In the genomic region with DNA sequence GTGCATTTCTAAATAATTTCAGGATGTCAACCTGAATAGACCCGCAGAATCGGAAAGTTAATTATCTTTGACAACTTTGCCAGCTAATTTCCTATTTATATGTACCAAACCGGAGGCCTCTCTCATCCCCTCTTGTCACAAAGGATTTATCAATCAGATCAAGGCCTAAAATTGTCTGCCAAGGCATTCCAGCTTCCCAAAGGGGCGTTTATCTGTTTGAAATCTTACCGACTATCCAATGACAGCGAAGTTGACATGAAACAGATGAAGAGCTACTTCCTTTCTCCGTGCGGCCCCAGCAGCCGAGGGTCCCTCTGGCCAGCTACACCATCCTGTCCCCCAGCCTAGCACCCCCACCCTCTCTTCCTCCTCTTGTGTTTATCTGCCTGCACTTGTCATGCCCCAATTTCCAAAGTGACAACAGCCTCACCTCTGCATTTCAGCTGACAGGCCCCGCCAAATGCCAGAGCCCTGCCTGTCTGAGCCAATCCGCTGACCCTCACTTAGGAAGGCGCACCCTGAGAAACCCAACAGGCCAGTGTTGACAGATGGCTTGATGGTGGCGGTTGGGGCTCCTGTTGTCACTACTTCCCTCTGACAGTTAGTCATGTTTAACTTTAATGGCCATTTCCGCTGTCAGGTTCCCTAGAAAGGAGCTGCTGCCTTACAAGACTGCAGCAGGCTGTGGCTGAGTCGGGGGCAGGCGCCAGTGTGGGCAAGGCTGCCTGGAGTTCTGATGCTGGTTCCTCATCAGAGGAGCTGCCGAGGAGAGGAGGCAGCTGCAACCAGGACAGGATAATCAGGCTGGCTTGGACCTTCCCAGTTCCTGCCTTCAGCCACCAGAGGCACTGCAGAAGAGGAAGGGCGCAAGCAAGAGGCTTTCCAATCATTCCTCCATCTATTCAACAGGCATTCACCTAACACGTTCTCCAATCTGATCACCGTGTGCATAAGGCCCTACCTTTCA, we compare ENCODE assay signal across 9 cellular contexts.
DNase-seq lines count a peak whose midpoint lies in the region; ATAC-seq, FAIRE-seq and TF ChIP-seq lines count a peak whose summit lies in the region.
"Had no signal": no experiment of that assay in that cellular context is flagged by ENCODE, and none has a peak within 500 bp of the region (broad histone marks: within the 10 kb centered on the region; RNA-seq: fewer than 3 reads in every experiment).

No MANE protein-coding gene starts in this region.

- WGBS in testis, 2 donors = 80 to 86% methylated on average over 19 to 20 of the region's 20 CpGs

- ATAC-seq in GM18505 (IDR thresholded peaks at IDR 0.05; ENCODE audit: unreplicated experiment) = no peak
- ATAC-seq: activated naive CD4-positive, alpha-beta T cell treated with anti-CD3 and anti-CD28 coated beads, Interleukin-2, amount 50 U/mL, for 72 hours had no signal

- H3K27me3 ChIP-seq in testis = no peaks in the 10 kb centered on the region

- DNase-seq in AG10803 (ENCODE audit: low read depth) (no peak), H4 (ENCODE audit: low spot score) (peak; percentile 26), SK-N-DZ (ENCODE audit: low spot score) (peak; percentile 78), kidney tubule cell (ENCODE audit: low spot score) (peak; percentile 6), urothelium cell line (ENCODE audit: low spot score) (no peak), testis (no peak), mucosa of gallbladder (ENCODE audit: low spot score) (no peak)

- H3K36me3 ChIP-seq in testis (ENCODE audit: low read depth, missing control alignments) = no peaks in the 10 kb centered on the region

- intact Hi-C loops in testis (cut with DNase I; ENCODE audit: low total_unique reads) = no loop called here

- TF ChIP-seq CTCF in AG10803 (conservative IDR thresholded peaks at IDR 0.05; ENCODE audit: low read length) (peak; percentile 33), testis (IDR thresholded peaks at IDR 0.05) (peak in 1 of 3 experiments; percentile 15)

- H3K4me3 ChIP-seq in AG10803 (ENCODE audit: low read length) (no peak overlapping the region), testis (no peak overlapping the region)

- TF ChIP-seq POLR2A in GM18505 (IDR thresholded peaks at IDR 0.05; ENCODE audit: borderline replicate concordance, extremely low read depth, insufficient read depth, insufficient read length) (no peak), testis (IDR thresholded peaks at IDR 0.05) (no peak)

- H3K9me3 ChIP-seq in testis = no peaks in the 10 kb centered on the region

- H3K27ac ChIP-seq in testis = no peak overlapping the region

- no peak for FAIRE-seq in urothelium cell line (lab: Jason Lieb, UNC)

- no peaks in the 10 kb centered on the region for H3K4me1 ChIP-seq in testis

Comparison
In these comparisons a context has a peak if more than half of its experiments do, and no peak if none do; other contexts are left out.
1. DNase-seq: peak in H4 (single experiment), SK-N-DZ (single experiment) and kidney tubule cell (single experiment); none in AG10803 (single experiment), urothelium cell line (single experiment), testis (single experiment) and mucosa of gallbladder (single experiment).